ENCODE assay signal across 28 cellular contexts in genomic region chr12:112424126-112424525, GRCh38. TPM values are rescaled to one million over a fixed set of nuclear protein-coding genes. Genes with fewer than 3 reads are reported as not detected.
A peak's percentile ranks its signal among the peaks of the same experiment; 100 is the strongest.
DNase-seq lines count a peak whose midpoint lies in the region; ATAC-seq, FAIRE-seq and TF ChIP-seq lines count a peak whose summit lies in the region.
"Had no signal": no experiment of that assay in that cellular context is flagged by ENCODE, and none has a peak within 500 bp of the region (broad histone marks: within the 10 kb centered on the region; RNA-seq: fewer than 3 reads in every experiment).

No MANE protein-coding gene starts in this region.

- BruUV-seq in GM12878 (replicated peaks; lab: Mats Ljungman, UMichigan), result no TSS peak

- no peaks in the 10 kb centered on the region for H3K9me3 Mint-ChIP-seq in nephron progenitor cell
- H3K9me3 Mint-ChIP-seq in activated T-helper 1 cell treated with anti-CD3 and anti-CD28 coated beads, Interleukin-12 subunit alpha, Interleukin-12 subunit beta, Interleukin-2, Interleukin-4 antibody, amounts not matched to agents 30 ng/mL and 10 ng/mL and 1 ng/mL, durations not matched to agents 14 hours and 24 hours and 36 hours, result no peaks in the 10 kb centered on the region
- H3K9me3 Mint-ChIP-seq: dendritic cell treated with granulocyte-macrophage colony-stimulating factor and Interleukin-4, amounts not matched to agents 40 ng/mL and 50 ng/mL, for 4 days; immature natural killer cell; naive thymus-derived CD4-positive, alpha-beta T cell; T-helper 1 cell treated with Interleukin-12 subunit alpha and Interleukin-12 subunit beta and Interleukin-4 antibody, amounts not matched to agents 30 μg/mL and 1 μg/mL, for 36 hours had no signal

- ATAC-seq in right cardiac atrium (no peak), left ventricle myocardium superior (no peak), GM12878 (no peak), aorta (ENCODE audit: low FRiP score) (no peak)
- ATAC-seq: activated CD4-positive, alpha-beta T cell treated with anti-CD3 and anti-CD28 coated beads for 36 hours; HepG2; left lobe of liver; naive thymus-derived CD4-positive, alpha-beta T cell had no signal

- CTCF ChIA-PET in GM12878 (lab: Yijun Ruan, JAX), result interaction anchor here (0.6 kb wide), 2 partner anchors 22 to 69 kb away, joined by 3 to 5 read pairs; no protein-coding TSS in a partner anchor

- peak overlapping the region; percentile 49 for H3K27ac ChIP-seq in right cardiac atrium (ENCODE audit: low read length)
- H3K27ac ChIP-seq in GM12878 (ENCODE audit: control insufficient read depth, insufficient read depth), result no peak overlapping the region
- peak overlapping the region in 3 of 4 donors; percentile 48 to 99 (median 97) for H3K27ac ChIP-seq in tibial nerve
- H3K27ac ChIP-seq in aorta (ENCODE audit: low read depth in 1 of 2, low read length in 2 of 2), result no peak overlapping the region
- H3K27ac ChIP-seq: GM23248 had no signal

- H3K36me3 Mint-ChIP-seq in nephron progenitor cell (ENCODE audit: low read depth), result peaks cover 14% of the 10 kb centered on the region
- peaks cover 20% of the 10 kb centered on the region for H3K36me3 Mint-ChIP-seq in activated T-helper 1 cell treated with anti-CD3 and anti-CD28 coated beads, Interleukin-12 subunit alpha, Interleukin-12 subunit beta, Interleukin-2, Interleukin-4 antibody, amounts not matched to agents 30 ng/mL and 10 ng/mL and 1 ng/mL, durations not matched to agents 14 hours and 24 hours and 36 hours (ENCODE audit: low read depth)
- H3K36me3 Mint-ChIP-seq: immature natural killer cell had no signal

- peaks cover 35% of the 10 kb centered on the region for H3K4me1 Mint-ChIP-seq in nephron progenitor cell
- H3K4me1 Mint-ChIP-seq in activated T-helper 1 cell treated with anti-CD3 and anti-CD28 coated beads, Interleukin-12 subunit alpha, Interleukin-12 subunit beta, Interleukin-2, Interleukin-4 antibody, amounts not matched to agents 30 ng/mL and 10 ng/mL and 1 ng/mL, durations not matched to agents 14 hours and 24 hours and 36 hours (ENCODE audit: low read depth), result peaks cover 44% of the 10 kb centered on the region

- TF ChIP-seq CTCF in GM12878 (IDR thresholded peaks at IDR 0.05 in 2 of 3, conservative IDR thresholded peaks at IDR 0.05 in 1 of 3; ENCODE audit: control insufficient read depth in 2 of 3, extremely low read depth in 1 of 3, insufficient read depth in 1 of 3, low read depth in 3 of 3, low read length in 3 of 3) (no peak), nephron progenitor cell (IDR thresholded peaks at IDR 0.05) (no peak), tibial nerve (IDR thresholded peaks at IDR 0.05) (no peak)

- H4K20me1 ChIP-seq in GM12878 (ENCODE audit: control insufficient read depth, insufficient read depth), result 0 out of 2 replicates have a peak, but pooled peaks cover 2% of the 10 kb centered on the region

- H3K27me3 ChIP-seq in right cardiac atrium (ENCODE audit: control insufficient read depth, insufficient read depth) (no peaks in the 10 kb centered on the region), GM12878 (replicated peaks in 1 of 2; ENCODE audit: control insufficient read depth in 2 of 2, insufficient read depth in 2 of 2, low read length in 1 of 2) (no peaks in the 10 kb centered on the region), tibial nerve (no peaks in the 10 kb centered on the region), aorta (ENCODE audit: control insufficient read depth in 1 of 2, insufficient read depth in 2 of 2, low read length in 1 of 2) (no peaks in the 10 kb centered on the region)

- TF ChIP-seq POLR2A in GM12878 (IDR thresholded peaks at IDR 0.05; ENCODE audit: low read depth, low read length), result no peak
- no peak for TF ChIP-seq POLR2A in tibial nerve (IDR thresholded peaks at IDR 0.05)

- H3K79me2 ChIP-seq in GM12878 (ENCODE audit: control insufficient read depth, insufficient read depth, low read length), result peaks cover 72% of the 10 kb centered on the region

- DNase-seq in right cardiac atrium (no peak), left ventricle myocardium superior (no peak), GM12878 (ENCODE audit: low read depth, low spot score) (no peak), nephron progenitor cell (no peak), tibial nerve (ENCODE audit: low spot score in 2 of 2) (no peak), ACHN (no peak), aorta (no peak)
- no peak for DNase-seq in activated T-helper 1 cell treated with anti-CD3 and anti-CD28 coated beads, Interleukin-12 subunit alpha, Interleukin-12 subunit beta, Interleukin-2, Interleukin-4 antibody, amounts not matched to agents 30 ng/mL and 10 ng/mL and 1 ng/mL, durations not matched to agents 14 hours and 24 hours and 36 hours (ENCODE audit: low spot score)
- DNase-seq: activated CD4-positive, alpha-beta T cell treated with anti-CD3 and anti-CD28 coated beads for 36 hours; activated naive CD4-positive, alpha-beta T cell treated with Interleukin-2 at 50 U/mL for 16 hours; amniotic stem cell; GM23248; hippocampal formation; immature natural killer cell; Kasumi-1; midbrain; naive thymus-derived CD4-positive, alpha-beta T cell; NCI-H1694; NCI-H510A; occipital lobe; stimulated activated CD4-positive, alpha-beta T cell treated with anti-CD3 and anti-CD28 coated beads, Interleukin-2, amount 100 ng/mL, for 24 hours had no signal

- no peak for FAIRE-seq in GM12878 (lab: Jason Lieb, UNC)
- FAIRE-seq: bronchial epithelial cell, endometrium, frontal cortex, HepG2 had no signal

- H3K27ac Mint-ChIP-seq in nephron progenitor cell, result peak overlapping the region; percentile 84
- H3K27ac Mint-ChIP-seq in activated T-helper 1 cell treated with anti-CD3 and anti-CD28 coated beads, Interleukin-12 subunit alpha, Interleukin-12 subunit beta, Interleukin-2, Interleukin-4 antibody, amounts not matched to agents 30 ng/mL and 10 ng/mL and 1 ng/mL, durations not matched to agents 14 hours and 24 hours and 36 hours, result no peak overlapping the region
- H3K27ac Mint-ChIP-seq: activated CD4-positive, alpha-beta T cell treated with anti-CD3 and anti-CD28 coated beads for 36 hours; dendritic cell treated with granulocyte-macrophage colony-stimulating factor and Interleukin-4, amounts not matched to agents 40 ng/mL and 50 ng/mL, for 4 days; T-helper 1 cell treated with Interleukin-12 subunit alpha and Interleukin-12 subunit beta and Interleukin-4 antibody, amounts not matched to agents 30 μg/mL and 1 μg/mL, for 36 hours had no signal

- TF ChIP-seq EP300 in GM12878 (IDR thresholded peaks at IDR 0.05; ENCODE audit: borderline replicate concordance in 1 of 2, control insufficient read depth in 1 of 2, low read depth in 2 of 2, low read length in 2 of 2) (no peak), tibial nerve (IDR thresholded peaks at IDR 0.05) (no peak)

- POLR2A ChIA-PET in GM12878 (lab: Charles Lee), result no interaction called here

- H3K27me3 Mint-ChIP-seq in nephron progenitor cell (ENCODE audit: low read depth, poor library complexity), result no peaks in the 10 kb centered on the region
- no peaks in the 10 kb centered on the region for H3K27me3 Mint-ChIP-seq in activated T-helper 1 cell treated with anti-CD3 and anti-CD28 coated beads, Interleukin-12 subunit alpha, Interleukin-12 subunit beta, Interleukin-2, Interleukin-4 antibody, amounts not matched to agents 30 ng/mL and 10 ng/mL and 1 ng/mL, durations not matched to agents 14 hours and 24 hours and 36 hours (ENCODE audit: insufficient read depth)
- H3K27me3 Mint-ChIP-seq: activated CD4-positive, alpha-beta T cell treated with anti-CD3 and anti-CD28 coated beads for 36 hours; dendritic cell treated with granulocyte-macrophage colony-stimulating factor and Interleukin-4, amounts not matched to agents 40 ng/mL and 50 ng/mL, for 4 days; naive thymus-derived CD4-positive, alpha-beta T cell had no signal

- RAD21 ChIA-PET in GM12878 (lab: Charles Lee; ENCODE audit: unreplicated experiment), result no interaction called here

- H3K4me2 ChIP-seq in GM12878 (ENCODE audit: control insufficient read depth, insufficient read depth), result 0 out of 2 replicates have a peak overlapping the region, but pooled peaks have one; percentile 54

- no peak for TF ChIP-seq RAD21 in GM12878 (IDR thresholded peaks at IDR 0.05; ENCODE audit: insufficient read depth, low read depth, low read length)

- H3K4me1 ChIP-seq in right cardiac atrium (ENCODE audit: control insufficient read depth, insufficient read depth, low read length) (peaks cover 5% of the 10 kb centered on the region), GM12878 (ENCODE audit: control insufficient read depth, insufficient read depth, low read length) (peaks cover 9% of the 10 kb centered on the region), tibial nerve (peaks cover 0 to 57% (median 32%) of the 10 kb centered on the region in 4 donors), aorta (ENCODE audit: control insufficient read depth in 1 of 2, insufficient read depth in 2 of 2, low read length in 2 of 2) (peaks cover 1 to 4% of the 10 kb centered on the region in 2 donors)

- in situ Hi-C loops in GM12878 (cut with MboI) (no loop called here), ACHN (cut with HindIII; ENCODE audit: low pct_ligation_motif_present, low pct_unique_long_range_greater_than_20kb, low sequenced_read_pairs) (no loop called here)

- H3K4me3 Mint-ChIP-seq in nephron progenitor cell, result no peak overlapping the region
- no peak overlapping the region for H3K4me3 Mint-ChIP-seq in activated T-helper 1 cell treated with anti-CD3 and anti-CD28 coated beads, Interleukin-12 subunit alpha, Interleukin-12 subunit beta, Interleukin-2, Interleukin-4 antibody, amounts not matched to agents 30 ng/mL and 10 ng/mL and 1 ng/mL, durations not matched to agents 14 hours and 24 hours and 36 hours
- H3K4me3 Mint-ChIP-seq: activated CD4-positive, alpha-beta T cell treated with anti-CD3 and anti-CD28 coated beads for 36 hours; dendritic cell treated with granulocyte-macrophage colony-stimulating factor and Interleukin-4, amounts not matched to agents 40 ng/mL and 50 ng/mL, for 4 days; immature natural killer cell; T-helper 1 cell treated with Interleukin-12 subunit alpha and Interleukin-12 subunit beta and Interleukin-4 antibody, amounts not matched to agents 30 μg/mL and 1 μg/mL, for 36 hours had no signal

- H3K36me3 ChIP-seq in GM12878 (ENCODE audit: control insufficient read depth in 2 of 2, insufficient read depth in 2 of 2, low read length in 1 of 2) (peaks cover 0 to 2% of the 10 kb centered on the region in 2 experiments; a peak in 1 of 4 replicates), tibial nerve (no peaks in the 10 kb centered on the region), aorta (ENCODE audit: control insufficient read depth in 1 of 2, insufficient read depth in 2 of 2, low read length in 1 of 2) (no peaks in the 10 kb centered on the region)

- H2AFZ ChIP-seq in GM12878 (ENCODE audit: control insufficient read depth, low read depth, low read length), result no peak overlapping the region
- H2AFZ ChIP-seq: GM23248 had no signal

- SMC1A ChIA-PET in GM12878 (lab: Charles Lee; ENCODE audit: uncharacterized antibody, unreplicated experiment), result interaction anchor here (1.1 kb wide), 1 partner anchor 19 kb away, joined by 3 read pairs; no protein-coding TSS in a partner anchor

- 84% methylated on average over 3 of the region's 3 CpGs for WGBS in right cardiac atrium
- 96% methylated on average over 3 of the region's 3 CpGs for WGBS in GM12878 (ENCODE audit: insufficient coverage, insufficient replicate concordance, low lambda C conversion rate, missing lambda C conversion rate)
- 87 to 90% methylated on average over 3 of the region's 3 CpGs for WGBS in tibial nerve, 2 donors
- 85 to 88% methylated on average over 3 of the region's 3 CpGs for WGBS in aorta, 2 donors

- H3K9me3 ChIP-seq in right cardiac atrium (ENCODE audit: control insufficient read depth, low read length), result no peaks in the 10 kb centered on the region
- no peaks in the 10 kb centered on the region for H3K9me3 ChIP-seq in GM12878 (replicated peaks; ENCODE audit: control insufficient read depth, insufficient read depth, low read length)
- H3K9me3 ChIP-seq in tibial nerve, result no peaks in the 10 kb centered on the region
- no peaks in the 10 kb centered on the region for H3K9me3 ChIP-seq in aorta (ENCODE audit: control insufficient read depth, low read length)

- H3K4me3 ChIP-seq in right cardiac atrium (ENCODE audit: low read length) (no peak overlapping the region), GM12878 (no peak overlapping the region; the same call in 1 of the 2 replicates), tibial nerve (no peak overlapping the region), aorta (ENCODE audit: low read length in 2 of 2) (no peak overlapping the region)
- H3K4me3 ChIP-seq: GM23248 had no signal

- intact Hi-C loops in right cardiac atrium (cut with DNase I) (loop anchor here in 1 of 4 donors (10.0 kb wide), 1 partner anchor 471 kb away; no protein-coding TSS in a partner anchor), left ventricle myocardium superior (cut with micrococcal nuclease) (no loop called here), GM12878 (cut with micrococcal nuclease; ENCODE audit: unreplicated experiment) (no loop called here), aorta (cut with DNase I) (no loop called here)
- intact Hi-C loops in activated T-helper 1 cell treated with anti-CD3 and anti-CD28 coated beads, Interleukin-12 subunit alpha, Interleukin-12 subunit beta, Interleukin-2, Interleukin-4 antibody, amounts not matched to agents 30 ng/mL and 10 ng/mL and 1 ng/mL, durations not matched to agents 14 hours and 24 hours and 36 hours (cut with micrococcal nuclease), result no loop called here

- H3K9ac ChIP-seq in GM12878 (ENCODE audit: control insufficient read depth, insufficient read depth, low read length), result no peak overlapping the region
- H3K9ac ChIP-seq: GM23248 had no signal

RNA-seq across cellular contexts. Expression of gene PTPN11, which starts 5.4 kb away (rescaled TPM):
- total RNA-seq in right cardiac atrium (100 to 1,000 TPM in 1 of 4 donors, 10 to 100 TPM in 3; 94.4 to 120 (median 99.1) TPM), left ventricle myocardium superior (112 TPM), GM12878 (2014; rRNA removed) (43.7 and 49.9 TPM in 2 replicates), GM12878 (2014; rRNA removed; fragmentation: Illumina TruSeq; extraction: Trizol) (68.8 and 70.0 TPM in 2 replicates), GM12878 (2021) (84.9 and 85.2 TPM in 2 replicates), tibial nerve (100 to 1,000 TPM in 3 of 4 donors, 10 to 100 TPM in 1; 90.6 to 136 (median 110) TPM), aorta (100 to 1,000 TPM; 110 to 176 TPM)
- polyA plus RNA-seq in right cardiac atrium (31.2 TPM), GM12878 (2011; rRNA removed) (64.5 and 101 TPM in 2 replicates), GM12878 (2014; fragmentation: Illumina TruSeq; extraction: Trizol) (56.6 and 62.8 TPM in 2 replicates), GM12878 (2014; fragmentation: Nextera tagmentation; extraction: Ambion mirVana) (10 to 100 TPM; 14.6 to 23.2 TPM), GM12878 (2014; rRNA removed) (31.8 and 35.1 TPM in 2 replicates), GM12878 (2016; fragmentation: Nextera tagmentation; extraction: Ambion mirVana) (10 to 100 TPM; 60.6 to 68.2 TPM), aorta (10 to 100 TPM; 39.5 to 85.9 TPM)
- 33.7 and 35.2 TPM in 2 replicates for total RNA-seq in GM12878 (2013; cell fraction: nucleolus; rRNA removed)
- 15.9 TPM for polyA plus RNA-seq in GM12878 (2011; ENCODE audit: low read depth)
- polyA plus RNA-seq in GM12878 (2011; cell fraction: cytosol; rRNA removed), result 43.2 and 45.9 TPM in 2 replicates
- polyA plus RNA-seq in GM12878 (2011; cell fraction: nucleus; rRNA removed), result 19.4 and 26.1 TPM in 2 replicates
- 23.9 and 28.6 TPM in 2 replicates for polyA plus RNA-seq in GM12878 (2012)
- 93.5 and 95.2 TPM in 2 replicates for polyA minus RNA-seq in GM12878 (2011; rRNA and poly(A)+ RNA removed)
- polyA minus RNA-seq in GM12878 (2011; cell fraction: cytosol; rRNA and poly(A)+ RNA removed), result 36.6 and 48.3 TPM in 2 replicates
- 8.7 and 15.7 TPM in 2 replicates for polyA minus RNA-seq in GM12878 (2011; cell fraction: nucleus; rRNA and poly(A)+ RNA removed)
- 163 TPM in 2 replicates for total RNA-seq in activated T-helper 1 cell treated with anti-CD3 and anti-CD28 coated beads, Interleukin-12 subunit alpha, Interleukin-12 subunit beta, Interleukin-2, Interleukin-4 antibody, amounts not matched to agents 30 ng/mL and 10 ng/mL and 1 ng/mL, durations not matched to agents 14 hours and 24 hours and 36 hours

RNA-seq across cellular contexts. Expression of gene RPL6, which starts 14.7 kb away (rescaled TPM):
- total RNA-seq in right cardiac atrium (100 to 1,000 TPM; 628 to 794 (median 683) TPM), left ventricle myocardium superior (606 TPM), GM12878 (2014; rRNA removed) (2,056 and 2,150 TPM in 2 replicates), GM12878 (2014; rRNA removed; fragmentation: Illumina TruSeq; extraction: Trizol) (3,315 and 3,434 TPM in 2 replicates), GM12878 (2021) (2,327 and 2,384 TPM in 2 replicates), tibial nerve (1,000 to 10,000 TPM in 3 of 4 donors, 100 to 1,000 TPM in 1; 947 to 1,473 (median 1,061) TPM), aorta (100 to 1,000 TPM; 802 to 884 TPM)
- polyA plus RNA-seq in right cardiac atrium (1,137 TPM), GM12878 (2011; rRNA removed) (2,686 and 3,119 TPM in 2 replicates), GM12878 (2014; fragmentation: Illumina TruSeq; extraction: Trizol) (3,690 and 4,950 TPM in 2 replicates), GM12878 (2014; fragmentation: Nextera tagmentation; extraction: Ambion mirVana) (1,000 to 10,000 TPM; 1,828 to 2,204 TPM), GM12878 (2014; rRNA removed) (2,258 and 2,542 TPM in 2 replicates), GM12878 (2016; fragmentation: Nextera tagmentation; extraction: Ambion mirVana) (100 to 1,000 TPM; 801 to 823 TPM), aorta (1,000 to 10,000 TPM; 1,701 to 2,876 TPM)
- total RNA-seq in GM12878 (2013; cell fraction: nucleolus; rRNA removed), result 391 and 401 TPM in 2 replicates
- 3,955 TPM for polyA plus RNA-seq in GM12878 (2011; ENCODE audit: low read depth)
- 1,825 and 1,843 TPM in 2 replicates for polyA plus RNA-seq in GM12878 (2011; cell fraction: cytosol; rRNA removed)
- polyA plus RNA-seq in GM12878 (2011; cell fraction: nucleus; rRNA removed), result 658 and 690 TPM in 2 replicates
- polyA plus RNA-seq in GM12878 (2012), result 3,096 and 3,407 TPM in 2 replicates
- polyA minus RNA-seq in GM12878 (2011; rRNA and poly(A)+ RNA removed), result 401 and 520 TPM in 2 replicates
- polyA minus RNA-seq in GM12878 (2011; cell fraction: cytosol; rRNA and poly(A)+ RNA removed), result 251 and 289 TPM in 2 replicates
- polyA minus RNA-seq in GM12878 (2011; cell fraction: nucleus; rRNA and poly(A)+ RNA removed), result 118 and 169 TPM in 2 replicates
- total RNA-seq in activated T-helper 1 cell treated with anti-CD3 and anti-CD28 coated beads, Interleukin-12 subunit alpha, Interleukin-12 subunit beta, Interleukin-2, Interleukin-4 antibody, amounts not matched to agents 30 ng/mL and 10 ng/mL and 1 ng/mL, durations not matched to agents 14 hours and 24 hours and 36 hours, result 1,690 and 1,698 TPM in 2 replicates

RNA-seq across cellular contexts. Expression of gene HECTD4, which starts 41.9 kb away (rescaled TPM):
- 10 to 100 TPM; 24.2 to 26.6 (median 25.7) TPM for total RNA-seq in right cardiac atrium
- polyA plus RNA-seq in right cardiac atrium, result 11.1 TPM
- total RNA-seq in left ventricle myocardium superior, result 20.2 TPM
- 225 and 244 TPM in 2 replicates for total RNA-seq in GM12878 (2013; cell fraction: nucleolus; rRNA removed)
- total RNA-seq in GM12878 (2014; rRNA removed), result 20.1 and 20.4 TPM in 2 replicates
- total RNA-seq in GM12878 (2014; rRNA removed; fragmentation: Illumina TruSeq; extraction: Trizol), result 17.5 and 19.1 TPM in 2 replicates
- total RNA-seq in GM12878 (2021), result 39.9 and 43.9 TPM in 2 replicates
- polyA plus RNA-seq in GM12878 (2011; ENCODE audit: low read depth), result 8.5 TPM
- 10.6 and 11.9 TPM in 2 replicates for polyA plus RNA-seq in GM12878 (2011; rRNA removed)
- polyA plus RNA-seq in GM12878 (2011; cell fraction: cytosol; rRNA removed), result 8.4 and 9.0 TPM in 2 replicates
- polyA plus RNA-seq in GM12878 (2011; cell fraction: nucleus; rRNA removed), result 52.4 and 62.5 TPM in 2 replicates
- polyA plus RNA-seq in GM12878 (2012), result 21.1 and 23.8 TPM in 2 replicates
- polyA plus RNA-seq in GM12878 (2014; fragmentation: Illumina TruSeq; extraction: Trizol), result 18.4 and 20.0 TPM in 2 replicates
- 10 to 100 TPM in 1 of 2 experiments, 1 to 10 TPM in 1; 5.8 to 17.1 TPM for polyA plus RNA-seq in GM12878 (2014; fragmentation: Nextera tagmentation; extraction: Ambion mirVana)
- 27.2 and 27.7 TPM in 2 replicates for polyA plus RNA-seq in GM12878 (2014; rRNA removed)
- polyA plus RNA-seq in GM12878 (2016; fragmentation: Nextera tagmentation; extraction: Ambion mirVana), result 10 to 100 TPM; 17.4 to 18.3 TPM
- 52.5 and 59.6 TPM in 2 replicates for polyA minus RNA-seq in GM12878 (2011; rRNA and poly(A)+ RNA removed)
- polyA minus RNA-seq in GM12878 (2011; cell fraction: cytosol; rRNA and poly(A)+ RNA removed), result 15.4 and 17.7 TPM in 2 replicates
- polyA minus RNA-seq in GM12878 (2011; cell fraction: nucleus; rRNA and poly(A)+ RNA removed), result 56.3 and 84.3 TPM in 2 replicates
- 10 to 100 TPM; 43.0 to 70.5 (median 58.5) TPM for total RNA-seq in tibial nerve
- 10 to 100 TPM; 64.4 to 78.5 TPM for total RNA-seq in aorta
- polyA plus RNA-seq in aorta, result 10 to 100 TPM; 16.0 to 24.7 TPM
- total RNA-seq in activated T-helper 1 cell treated with anti-CD3 and anti-CD28 coated beads, Interleukin-12 subunit alpha, Interleukin-12 subunit beta, Interleukin-2, Interleukin-4 antibody, amounts not matched to agents 30 ng/mL and 10 ng/mL and 1 ng/mL, durations not matched to agents 14 hours and 24 hours and 36 hours, result 32.3 and 36.9 TPM in 2 replicates

Comparison
In these comparisons a context has a peak if more than half of its experiments do, and no peak if none do; other contexts are left out.
1. H3K27ac ChIP-seq: peak in right cardiac atrium (single experiment) and tibial nerve (3 of 4); none in GM12878 (single experiment) and aorta (0 of 2).